13 cellular contexts compared by ENCODE assay signal in the genomic region with DNA sequence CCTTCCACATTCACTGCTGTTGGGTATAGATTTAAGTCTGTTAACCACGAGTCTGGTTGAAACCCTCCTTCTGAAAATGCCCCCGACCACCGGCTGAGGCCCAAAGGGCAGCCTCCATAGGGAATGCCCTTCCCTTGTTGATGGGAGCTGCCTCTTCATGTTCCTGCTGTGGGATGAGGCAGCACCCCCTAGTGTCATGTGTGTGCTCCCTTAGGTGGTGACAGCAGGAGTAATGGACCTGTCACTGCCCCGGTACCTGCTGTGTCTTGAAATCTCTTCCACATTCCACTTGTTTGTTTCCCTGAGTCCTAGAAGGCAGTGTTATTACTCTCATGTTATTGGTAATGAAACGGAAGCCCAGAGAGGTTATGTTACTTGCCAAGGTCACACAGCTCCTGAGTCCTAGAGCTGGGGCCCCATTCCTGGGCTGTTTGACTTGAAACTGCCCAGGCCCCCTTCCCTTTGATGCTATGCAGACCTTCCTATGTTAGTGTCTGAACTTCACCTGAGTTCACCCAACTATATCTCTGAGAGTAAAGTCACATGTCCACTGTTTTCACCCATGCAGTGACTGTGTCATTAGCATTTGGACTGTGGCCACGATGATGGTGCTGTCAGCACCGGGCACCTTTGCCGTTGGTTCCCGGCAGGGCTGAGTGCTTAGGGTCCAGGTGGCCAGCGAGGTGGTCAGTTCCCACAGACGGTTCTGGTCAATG.
DNase-seq lines count a peak whose midpoint lies in the region; ATAC-seq and TF ChIP-seq lines count a peak whose summit lies in the region.
"Had no signal": no experiment of that assay in that cellular context is flagged by ENCODE, and none has a peak within 500 bp of the region (broad histone marks: within the 10 kb centered on the region; RNA-seq: fewer than 3 reads in every experiment).

No MANE protein-coding gene starts in this region.

- H3K27ac ChIP-seq in hepatocyte, result no peak overlapping the region

- TF ChIP-seq CTCF in AG09309 (IDR thresholded peaks at IDR 0.05; ENCODE audit: control insufficient read depth, insufficient read depth, low read depth, low read length, missing control alignments), result peak; percentile 30
- TF ChIP-seq CTCF in GM12865 (IDR thresholded peaks at IDR 0.05; ENCODE audit: insufficient read depth, low read depth, low read length, missing control alignments), result peak; percentile 2
- TF ChIP-seq CTCF in hepatocyte (IDR thresholded peaks at IDR 0.05; ENCODE audit: poor library complexity), result peak; percentile 17

- no peak overlapping the region for H3K4me3 Mint-ChIP-seq in T-helper 17 cell
- no peak overlapping the region for H3K4me3 Mint-ChIP-seq in activated T-helper 1 cell treated with anti-CD3 and anti-CD28 coated beads, Interleukin-12 subunit alpha, Interleukin-12 subunit beta, Interleukin-2, Interleukin-4 antibody, amounts not matched to agents 30 ng/mL and 10 ng/mL and 1 ng/mL, durations not matched to agents 14 hours and 24 hours and 36 hours
- H3K4me3 Mint-ChIP-seq: activated T-helper 17 cell treated with anti-CD3 and anti-CD28 coated beads, Interleukin-2, amount 50 U/mL, for 72 hours; IgD-negative memory B cell had no signal

- no peaks in the 10 kb centered on the region for H3K79me2 ChIP-seq in hepatocyte

- H3K4me2 ChIP-seq in hepatocyte, result no peak overlapping the region

- H3K36me3 Mint-ChIP-seq in T-helper 17 cell (ENCODE audit: low read depth), result peaks cover 1% of the 10 kb centered on the region
- H3K36me3 Mint-ChIP-seq in activated T-helper 1 cell treated with anti-CD3 and anti-CD28 coated beads, Interleukin-12 subunit alpha, Interleukin-12 subunit beta, Interleukin-2, Interleukin-4 antibody, amounts not matched to agents 30 ng/mL and 10 ng/mL and 1 ng/mL, durations not matched to agents 14 hours and 24 hours and 36 hours (ENCODE audit: low read depth), result peaks cover 9% of the 10 kb centered on the region

- 88% methylated on average over 11 of the region's 11 CpGs for whole genome bisulfite sequencing in hepatocyte (ENCODE audit: low lambda C conversion rate, missing lambda C conversion rate)

- H3K27me3 Mint-ChIP-seq in T-helper 17 cell, result no peaks in the 10 kb centered on the region
- H3K27me3 Mint-ChIP-seq in activated T-helper 1 cell treated with anti-CD3 and anti-CD28 coated beads, Interleukin-12 subunit alpha, Interleukin-12 subunit beta, Interleukin-2, Interleukin-4 antibody, amounts not matched to agents 30 ng/mL and 10 ng/mL and 1 ng/mL, durations not matched to agents 14 hours and 24 hours and 36 hours (ENCODE audit: insufficient read depth), result no peaks in the 10 kb centered on the region
- H3K27me3 Mint-ChIP-seq: activated T-helper 17 cell treated with anti-CD3 and anti-CD28 coated beads, Interleukin-2, amount 50 U/mL, for 72 hours; IgD-negative memory B cell had no signal

- DNase-seq in AG09309 (ENCODE audit: low read depth), result no peak
- DNase-seq in GM12865 (ENCODE audit: low read depth), result no peak
- DNase-seq in T-helper 17 cell, result no peak
- DNase-seq in hepatocyte (ENCODE audit: low spot score), result no peak
- DNase-seq in activated T-helper 1 cell treated with anti-CD3 and anti-CD28 coated beads, Interleukin-12 subunit alpha, Interleukin-12 subunit beta, Interleukin-2, Interleukin-4 antibody, amounts not matched to agents 30 ng/mL and 10 ng/mL and 1 ng/mL, durations not matched to agents 14 hours and 24 hours and 36 hours (ENCODE audit: low spot score), result no peak
- DNase-seq in HAP-1 (ENCODE audit: low spot score in 2 of 2), result no peak
- DNase-seq: DMS53, nucleus accumbens, T-helper 2 cell had no signal

- H3K4me1 ChIP-seq in hepatocyte (ENCODE audit: insufficient read depth) (no peaks in the 10 kb centered on the region), HAP-1 (no peaks in the 10 kb centered on the region)

- H3K27me3 ChIP-seq in hepatocyte (no peaks in the 10 kb centered on the region), HAP-1 (ENCODE audit: low read depth) (no peaks in the 10 kb centered on the region)

- ATAC-seq in T-helper 17 cell (no peak), GM21737 (IDR thresholded peaks at IDR 0.05; ENCODE audit: unreplicated experiment) (no peak), GM19397 (IDR thresholded peaks at IDR 0.05; ENCODE audit: unreplicated experiment) (no peak)
- ATAC-seq: activated T-helper 17 cell treated with anti-CD3 and anti-CD28 coated beads, Interleukin-2, amount 50 U/mL, for 72 hours had no signal

- H2AFZ ChIP-seq in hepatocyte, result no peak overlapping the region

- no peaks in the 10 kb centered on the region for H4K20me1 ChIP-seq in hepatocyte (ENCODE audit: insufficient read depth, poor library complexity, severe bottlenecking)

- H3K9me2 ChIP-seq in hepatocyte (replicated peaks; ENCODE audit: insufficient read depth), result no peaks in the 10 kb centered on the region

- no peaks in the 10 kb centered on the region for H3K36me3 ChIP-seq in hepatocyte (replicated peaks; ENCODE audit: insufficient read depth, low read depth)
- no peaks in the 10 kb centered on the region for H3K36me3 ChIP-seq in HAP-1 (replicated peaks)

- H3K27ac Mint-ChIP-seq in T-helper 17 cell, result peak overlapping the region; percentile 21
- H3K27ac Mint-ChIP-seq in activated T-helper 1 cell treated with anti-CD3 and anti-CD28 coated beads, Interleukin-12 subunit alpha, Interleukin-12 subunit beta, Interleukin-2, Interleukin-4 antibody, amounts not matched to agents 30 ng/mL and 10 ng/mL and 1 ng/mL, durations not matched to agents 14 hours and 24 hours and 36 hours, result no peak overlapping the region
- H3K27ac Mint-ChIP-seq: activated T-helper 17 cell treated with anti-CD3 and anti-CD28 coated beads, Interleukin-2, amount 50 U/mL, for 72 hours had no signal

- H3K4me3 ChIP-seq in AG09309 (ENCODE audit: control insufficient read depth, low read depth, low read length) (no peak overlapping the region), GM12865 (ENCODE audit: low read depth, low read length) (no peak overlapping the region), hepatocyte (no peak overlapping the region), HAP-1 (no peak overlapping the region)

- in situ Hi-C loops in HAP-1 (cut with MboI; ENCODE audit: low sequenced_read_pairs), result no loop called here

- no peaks in the 10 kb centered on the region for H3K9me3 ChIP-seq in T-helper 17 cell (ENCODE audit: control insufficient read depth, low read length, poor library complexity, severe bottlenecking)
- H3K9me3 ChIP-seq in hepatocyte (ENCODE audit: low read depth), result no peaks in the 10 kb centered on the region
- H3K9me3 ChIP-seq in HAP-1, result no peaks in the 10 kb centered on the region

- intact Hi-C loops in activated T-helper 1 cell treated with anti-CD3 and anti-CD28 coated beads, Interleukin-12 subunit alpha, Interleukin-12 subunit beta, Interleukin-2, Interleukin-4 antibody, amounts not matched to agents 30 ng/mL and 10 ng/mL and 1 ng/mL, durations not matched to agents 14 hours and 24 hours and 36 hours (cut with micrococcal nuclease), result no loop called here

- no peaks in the 10 kb centered on the region for H3K9me3 Mint-ChIP-seq in activated T-helper 1 cell treated with anti-CD3 and anti-CD28 coated beads, Interleukin-12 subunit alpha, Interleukin-12 subunit beta, Interleukin-2, Interleukin-4 antibody, amounts not matched to agents 30 ng/mL and 10 ng/mL and 1 ng/mL, durations not matched to agents 14 hours and 24 hours and 36 hours
- H3K9me3 Mint-ChIP-seq: activated T-helper 17 cell treated with anti-CD3 and anti-CD28 coated beads, Interleukin-2, amount 50 U/mL, for 72 hours; IgD-negative memory B cell had no signal

- peaks cover 23% of the 10 kb centered on the region for H3K4me1 Mint-ChIP-seq in T-helper 17 cell
- H3K4me1 Mint-ChIP-seq in activated T-helper 1 cell treated with anti-CD3 and anti-CD28 coated beads, Interleukin-12 subunit alpha, Interleukin-12 subunit beta, Interleukin-2, Interleukin-4 antibody, amounts not matched to agents 30 ng/mL and 10 ng/mL and 1 ng/mL, durations not matched to agents 14 hours and 24 hours and 36 hours (ENCODE audit: low read depth), result peaks cover 15% of the 10 kb centered on the region
